24 cellular contexts compared by ENCODE assay signal in the genomic region with DNA sequence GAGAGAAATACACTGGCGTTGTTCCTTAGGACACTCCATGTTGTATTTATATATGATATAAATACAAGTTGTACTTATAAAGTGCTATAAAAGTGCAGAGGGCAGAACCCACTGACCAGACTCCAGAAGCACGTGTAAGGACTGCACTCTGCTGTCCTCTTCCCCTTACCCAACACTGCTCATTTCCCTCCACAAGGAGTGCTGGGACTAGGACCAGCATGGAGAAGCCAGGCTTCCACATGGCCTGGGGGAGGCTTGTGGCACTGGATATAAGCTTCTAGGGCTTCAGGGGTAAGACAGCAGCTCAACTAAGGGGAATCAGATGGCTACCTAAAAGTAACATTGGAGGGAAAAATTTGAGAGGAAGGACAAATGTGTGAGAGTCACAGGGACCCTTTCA.
"Had no signal": no experiment of that assay in that cellular context is flagged by ENCODE, and none has a peak within 500 bp of the region (broad histone marks: within the 10 kb centered on the region; RNA-seq: fewer than 3 reads in every experiment).

No MANE protein-coding gene starts in this region.

- H3K27ac ChIP-seq: adrenal gland, esophagus muscularis mucosa, left ventricle myocardium inferior, neural progenitor cell, sigmoid colon, testis, vagina had no signal

- ATAC-seq: activated T-cell treated with anti-CD3 and anti-CD28 coated beads, Interleukin-2, amount 50 U/mL, for 4 hours; effector memory CD8-positive, alpha-beta T cell; naive thymus-derived CD8-positive, alpha-beta T cell; stimulated activated naive B cell treated with anti-CD40 and anti-IgM and Interleukin-4, amounts not matched to agents 10 μg/mL and 1 μg/mL and 100 μg/mL, for 72 hours had no signal

- H3K36me3 Mint-ChIP-seq: activated naive CD8-positive, alpha-beta T cell; mesothelial cell of epicardium; naive thymus-derived CD8-positive, alpha-beta T cell; neural progenitor cell; stimulated activated naive B cell treated with anti-CD40 and anti-IgM and Interleukin-4, amounts not matched to agents 10 μg/mL and 1 μg/mL and 100 μg/mL, for 72 hours; type B pancreatic cell had no signal

- H3K9me3 Mint-ChIP-seq: activated T-helper 2 cell treated with anti-CD3 and anti-CD28 coated beads, Interferon-gamma antibody, Interleukin-2, Interleukin-4, amounts not matched to agents 10 μg/mL and 5 μg/mL and 100 μg/mL, durations not matched to agents 14 hours and 24 hours and 36 hours; mesothelial cell of epicardium; neural progenitor cell; type B pancreatic cell had no signal

- H3K4me1 Mint-ChIP-seq: mesothelial cell of epicardium; naive thymus-derived CD8-positive, alpha-beta T cell; neural progenitor cell; stimulated activated naive B cell treated with anti-CD40 and anti-IgM and Interleukin-4, amounts not matched to agents 10 μg/mL and 1 μg/mL and 100 μg/mL, for 72 hours had no signal

- H3K4me3 ChIP-seq: adrenal gland, esophagus muscularis mucosa, left ventricle myocardium inferior, neural progenitor cell, sigmoid colon, smooth muscle cell, testis, vagina had no signal

- H3K36me3 ChIP-seq: adrenal gland, esophagus muscularis mucosa, left ventricle myocardium inferior, neural progenitor cell, sigmoid colon, vagina had no signal

- H3K4me3 Mint-ChIP-seq: activated naive CD8-positive, alpha-beta T cell; activated T-cell treated with anti-CD3 and anti-CD28 coated beads, Interleukin-2, amount 50 U/mL, for 4 hours; effector memory CD8-positive, alpha-beta T cell; mesothelial cell of epicardium; naive thymus-derived CD8-positive, alpha-beta T cell; neural progenitor cell; stimulated activated naive B cell treated with anti-CD40 and anti-IgM and Interleukin-4, amounts not matched to agents 10 μg/mL and 1 μg/mL and 100 μg/mL, for 72 hours; type B pancreatic cell had no signal

- H3K27ac Mint-ChIP-seq: activated naive CD8-positive, alpha-beta T cell; activated T-helper 2 cell treated with anti-CD3 and anti-CD28 coated beads, Interferon-gamma antibody, Interleukin-2, Interleukin-4, amounts not matched to agents 10 μg/mL and 5 μg/mL and 100 μg/mL, durations not matched to agents 14 hours and 24 hours and 36 hours; effector memory CD8-positive, alpha-beta T cell; mesothelial cell of epicardium; naive thymus-derived CD8-positive, alpha-beta T cell; neural progenitor cell; stimulated activated naive B cell treated with anti-CD40 and anti-IgM and Interleukin-4, amounts not matched to agents 10 μg/mL and 1 μg/mL and 100 μg/mL, for 72 hours; type B pancreatic cell had no signal

- H3K9ac ChIP-seq: neural progenitor cell had no signal

- H3K27me3 ChIP-seq: adrenal gland, esophagus muscularis mucosa, neural progenitor cell, sigmoid colon, testis, vagina had no signal

- H3K4me2 ChIP-seq: neural progenitor cell, smooth muscle cell had no signal

- DNase-seq: activated CD4-positive, alpha-beta T cell treated with anti-CD3 and anti-CD28 coated beads, Interleukin-2, amount 50 U/mL, for 4 hours; activated CD8-positive, alpha-beta memory T cell treated with anti-CD3 and anti-CD28 coated beads for 24 hours; activated CD8-positive, alpha-beta memory T cell treated with anti-CD3 and anti-CD28 coated beads, Interleukin-2, amount 50 U/mL, for 4 hours; activated naive CD4-positive, alpha-beta T cell; activated T-cell treated with anti-CD3 and anti-CD28 coated beads, Interleukin-2, amount 50 U/mL, for 4 hours; adrenal gland; central memory CD4-positive, alpha-beta T cell; effector memory CD8-positive, alpha-beta T cell; head of caudate nucleus; hypothalamus; left ventricle myocardium inferior; naive thymus-derived CD8-positive, alpha-beta T cell; sigmoid colon; stimulated activated CD4-positive, alpha-beta T cell treated with anti-CD3 and anti-CD28 coated beads, Interleukin-15, amount 100 ng/mL, for 24 hours; stimulated activated naive B cell treated with anti-CD40 and anti-IgM and Interleukin-4, amounts not matched to agents 10 μg/mL and 1 μg/mL and 100 μg/mL, for 72 hours; testis had no signal

- H3K27me3 Mint-ChIP-seq: activated naive CD8-positive, alpha-beta T cell; effector memory CD8-positive, alpha-beta T cell; naive thymus-derived CD8-positive, alpha-beta T cell; stimulated activated naive B cell treated with anti-CD40 and anti-IgM and Interleukin-4, amounts not matched to agents 10 μg/mL and 1 μg/mL and 100 μg/mL, for 72 hours had no signal

- H3K4me1 ChIP-seq: adrenal gland, esophagus muscularis mucosa, left ventricle myocardium inferior, sigmoid colon, testis, vagina had no signal

- H3K9me3 ChIP-seq: adrenal gland, esophagus muscularis mucosa, left ventricle myocardium inferior, sigmoid colon, testis, vagina had no signal
